20 cellular contexts compared by ENCODE assay signal in genomic region chr11:1352696-1353382, GRCh38. TPM values are rescaled to one million over a fixed set of nuclear protein-coding genes. Genes with fewer than 3 reads are reported as not detected.
DNase-seq lines count a peak whose midpoint lies in the region; ATAC-seq and TF ChIP-seq lines count a peak whose summit lies in the region.
"Had no signal": no experiment of that assay in that cellular context is flagged by ENCODE, and none has a peak within 500 bp of the region (broad histone marks: within the 10 kb centered on the region; RNA-seq: fewer than 3 reads in every experiment).

No MANE protein-coding gene starts in this region.

- no peak overlapping the region for H2AFZ ChIP-seq in neural progenitor cell (replicated peaks)
- H2AFZ ChIP-seq in MM.1S (ENCODE audit: low read length): no peak overlapping the region
- H2AFZ ChIP-seq: PC-9 had no signal

- H3K4me3 ChIP-seq in neural progenitor cell: no peak overlapping the region
- no peak overlapping the region for H3K4me3 ChIP-seq in upper lobe of right lung
- H3K4me3 ChIP-seq in MM.1S (ENCODE audit: low read length): no peak overlapping the region
- H3K4me3 ChIP-seq: GM12878, MG63, PC-9, SK-N-MC had no signal

- no peak for TF ChIP-seq CTCF in neural progenitor cell (IDR thresholded peaks at IDR 0.05)
- no peak for TF ChIP-seq CTCF in upper lobe of right lung (IDR thresholded peaks at IDR 0.05)
- TF ChIP-seq CTCF in MM.1S (IDR thresholded peaks at IDR 0.05; ENCODE audit: low read length): no peak

- intact Hi-C loops in upper lobe of right lung (cut with DNase I): no loop called here

- H3K36me3 Mint-ChIP-seq in activated naive CD8-positive, alpha-beta T cell treated with anti-CD3 and anti-CD28 coated beads, Interleukin-2, amount 50 U/mL, for 24 hours (ENCODE audit: low read depth): no peaks in the 10 kb centered on the region
- no peaks in the 10 kb centered on the region for H3K36me3 Mint-ChIP-seq in activated naive CD8-positive, alpha-beta T cell treated with anti-CD3 and anti-CD28 coated beads for 36 hours
- H3K36me3 Mint-ChIP-seq in neural progenitor cell: no peaks in the 10 kb centered on the region
- H3K36me3 Mint-ChIP-seq: CD4-positive, alpha-beta memory T cell had no signal

- peaks cover 11% of the 10 kb centered on the region for H3F3A ChIP-seq in neural progenitor cell (ENCODE audit: low read depth)
- H3F3A ChIP-seq in MM.1S (ENCODE audit: insufficient read depth, low read length): no peaks in the 10 kb centered on the region

- H4K20me1 ChIP-seq in neural progenitor cell (ENCODE audit: low read depth): no peaks in the 10 kb centered on the region
- H4K20me1 ChIP-seq in MM.1S (ENCODE audit: insufficient read depth, low read length): no peaks in the 10 kb centered on the region

- H3K9me2 ChIP-seq in MM.1S (replicated peaks; ENCODE audit: insufficient read depth, low read length): no peaks in the 10 kb centered on the region

- H3K9ac ChIP-seq in neural progenitor cell (no peak overlapping the region), MM.1S (ENCODE audit: low read length) (no peak overlapping the region)
- H3K9ac ChIP-seq: KMS-11 had no signal

- H3K4me3 Mint-ChIP-seq in activated naive CD8-positive, alpha-beta T cell treated with anti-CD3 and anti-CD28 coated beads, Interleukin-2, amount 50 U/mL, for 24 hours: no peak overlapping the region
- no peak overlapping the region for H3K4me3 Mint-ChIP-seq in activated naive CD8-positive, alpha-beta T cell treated with anti-CD3 and anti-CD28 coated beads for 36 hours
- no peak overlapping the region for H3K4me3 Mint-ChIP-seq in neural progenitor cell
- H3K4me3 Mint-ChIP-seq: CD4-positive, alpha-beta memory T cell had no signal

- H3K4me1 ChIP-seq in neural progenitor cell: peaks cover 18% of the 10 kb centered on the region
- H3K4me1 ChIP-seq in upper lobe of right lung: no peaks in the 10 kb centered on the region
- H3K4me1 ChIP-seq in MM.1S (ENCODE audit: low read length): no peaks in the 10 kb centered on the region

- ATAC-seq in activated naive CD8-positive, alpha-beta T cell treated with anti-CD3 and anti-CD28 coated beads, Interleukin-2, amount 50 U/mL, for 24 hours: no peak
- ATAC-seq in upper lobe of right lung: no peak
- ATAC-seq in GM21360 (IDR thresholded peaks at IDR 0.05; ENCODE audit: unreplicated experiment): no peak
- no peak for ATAC-seq in GM21367 (IDR thresholded peaks at IDR 0.05; ENCODE audit: unreplicated experiment)
- ATAC-seq: GM12878, Right ventricle myocardium inferior had no signal

- H3K27ac Mint-ChIP-seq in activated naive CD8-positive, alpha-beta T cell treated with anti-CD3 and anti-CD28 coated beads, Interleukin-2, amount 50 U/mL, for 24 hours: peak overlapping the region; percentile 2
- no peak overlapping the region for H3K27ac Mint-ChIP-seq in activated naive CD8-positive, alpha-beta T cell treated with anti-CD3 and anti-CD28 coated beads for 36 hours
- peak overlapping the region; percentile 68 for H3K27ac Mint-ChIP-seq in neural progenitor cell
- H3K27ac Mint-ChIP-seq: CD4-positive, alpha-beta memory T cell had no signal

- H3K27ac ChIP-seq in neural progenitor cell (no peak overlapping the region), upper lobe of right lung (no peak overlapping the region), MM.1S (ENCODE audit: low read length) (no peak overlapping the region)
- H3K27ac ChIP-seq: KMS-11, PC-9, SK-N-MC had no signal

- H3K4me1 Mint-ChIP-seq in activated naive CD8-positive, alpha-beta T cell treated with anti-CD3 and anti-CD28 coated beads, Interleukin-2, amount 50 U/mL, for 24 hours: no peaks in the 10 kb centered on the region
- H3K4me1 Mint-ChIP-seq in activated naive CD8-positive, alpha-beta T cell treated with anti-CD3 and anti-CD28 coated beads for 36 hours: no peaks in the 10 kb centered on the region
- H3K4me1 Mint-ChIP-seq in neural progenitor cell: peaks cover 43% of the 10 kb centered on the region
- H3K4me1 Mint-ChIP-seq: CD4-positive, alpha-beta memory T cell had no signal

- H3K9me3 ChIP-seq in neural progenitor cell (ENCODE audit: low read depth) (no peaks in the 10 kb centered on the region), upper lobe of right lung (no peaks in the 10 kb centered on the region), MM.1S (replicated peaks; ENCODE audit: insufficient read depth, low read length) (no peaks in the 10 kb centered on the region)
- H3K9me3 ChIP-seq: MG63 had no signal

- H3K27me3 ChIP-seq in neural progenitor cell (no peaks in the 10 kb centered on the region), upper lobe of right lung (peaks cover 7% of the 10 kb centered on the region), MM.1S (replicated peaks; ENCODE audit: insufficient read depth, low read length) (peaks cover 79% of the 10 kb centered on the region)

- H3K36me3 ChIP-seq in neural progenitor cell (no peaks in the 10 kb centered on the region), upper lobe of right lung (no peaks in the 10 kb centered on the region), MM.1S (replicated peaks; ENCODE audit: insufficient read depth, low read length) (no peaks in the 10 kb centered on the region)
- H3K36me3 ChIP-seq: MG63 had no signal

- H3K79me2 ChIP-seq in neural progenitor cell (ENCODE audit: low read depth) (no peaks in the 10 kb centered on the region), MM.1S (ENCODE audit: low read length) (no peaks in the 10 kb centered on the region)

- H3K9me3 Mint-ChIP-seq in activated naive CD8-positive, alpha-beta T cell treated with anti-CD3 and anti-CD28 coated beads, Interleukin-2, amount 50 U/mL, for 24 hours: no peaks in the 10 kb centered on the region
- no peaks in the 10 kb centered on the region for H3K9me3 Mint-ChIP-seq in activated naive CD8-positive, alpha-beta T cell treated with anti-CD3 and anti-CD28 coated beads for 36 hours
- no peaks in the 10 kb centered on the region for H3K9me3 Mint-ChIP-seq in neural progenitor cell
- H3K9me3 Mint-ChIP-seq: CD4-positive, alpha-beta memory T cell had no signal

- DNase-seq in activated naive CD8-positive, alpha-beta T cell treated with anti-CD3 and anti-CD28 coated beads, Interleukin-2, amount 50 U/mL, for 24 hours: no peak
- no peak for DNase-seq in activated naive CD8-positive, alpha-beta T cell treated with anti-CD3 and anti-CD28 coated beads for 36 hours
- DNase-seq in NAMALWA (ENCODE audit: low spot score) (peak; percentile 15), neural progenitor cell (ENCODE audit: low spot score) (no peak), upper lobe of right lung (peak; percentile 8), MM.1S (no peak)
- DNase-seq: AML-193; CD4-positive, alpha-beta memory T cell; MG63; NCI-H187 treated with DMSO at 0.1 percent for 48 hours; NCI-H2171; NCI-H446 treated with DMSO at 0.1 percent for 48 hours; NCI-H748 treated with DMSO at 0.1 percent for 48 hours; PC-9 had no signal

- H3K27me3 Mint-ChIP-seq in activated naive CD8-positive, alpha-beta T cell treated with anti-CD3 and anti-CD28 coated beads, Interleukin-2, amount 50 U/mL, for 24 hours: peaks cover 14% of the 10 kb centered on the region
- peaks cover 9% of the 10 kb centered on the region for H3K27me3 Mint-ChIP-seq in activated naive CD8-positive, alpha-beta T cell treated with anti-CD3 and anti-CD28 coated beads for 36 hours
- peaks cover 18% of the 10 kb centered on the region for H3K27me3 Mint-ChIP-seq in neural progenitor cell (ENCODE audit: insufficient read depth, low read depth)

- H3K4me2 ChIP-seq in neural progenitor cell (no peak overlapping the region), MM.1S (ENCODE audit: low read depth, low read length) (no peak overlapping the region)
- H3K4me2 ChIP-seq: KMS-11, PC-9 had no signal

RNA-seq across cellular contexts. Expression of gene BRSK2, which starts 36.9 kb away (rescaled TPM):
- total RNA-seq in activated naive CD8-positive, alpha-beta T cell treated with anti-CD3 and anti-CD28 coated beads for 36 hours: under 1 TPM; 0.46 to 0.97 TPM
- total RNA-seq in neural progenitor cell (ENCODE audit: low replicate concordance) (8.2 and 13.8 TPM in 2 replicates), upper lobe of right lung (0.26 TPM)

RNA-seq across cellular contexts. Expression of gene TOLLIP, which starts 43.4 kb away (rescaled TPM):
- total RNA-seq in activated naive CD8-positive, alpha-beta T cell treated with anti-CD3 and anti-CD28 coated beads for 36 hours: 10 to 100 TPM; 32.8 to 36.0 TPM
- total RNA-seq in neural progenitor cell (ENCODE audit: low replicate concordance): 8.5 and 17.5 TPM in 2 replicates
- 71.1 TPM for total RNA-seq in upper lobe of right lung

Comparison
In these comparisons a context has a peak if more than half of its experiments do, and no peak if none do; other contexts are left out.
1. DNase-seq: peak in NAMALWA (single experiment) and upper lobe of right lung (single experiment); none in activated naive CD8-positive, alpha-beta T cell treated with anti-CD3 and anti-CD28 coated beads, Interleukin-2, amount 50 U/mL, for 24 hours (single experiment), activated naive CD8-positive, alpha-beta T cell treated with anti-CD3 and anti-CD28 coated beads for 36 hours (single experiment), neural progenitor cell (single experiment) and MM.1S (single experiment).